In genomic region chr1:110850145-110850544, GRCh38 we compare ENCODE assay signal across 9 cellular contexts. TPM values are rescaled to one million over a fixed set of nuclear protein-coding genes. Genes with fewer than 3 reads are reported as not detected.
"Had no signal": no experiment of that assay in that cellular context is flagged by ENCODE, and none has a peak within 500 bp of the region (broad histone marks: within the 10 kb centered on the region; RNA-seq: fewer than 3 reads in every experiment).

No MANE protein-coding gene starts in this region.

- H3K4me3 ChIP-seq: GM12878 had no signal

- ATAC-seq: GM12878 had no signal

- FAIRE-seq: G401.6, GM12878, GM12891, GM12892, GM18507, GM19239 had no signal

- DNase-seq: GDM1, GF-D8 had no signal

RNA-seq across cellular contexts. Expression of gene CD53, which starts 22.8 kb away (rescaled TPM):
- total RNA-seq: G401 had no signal
